Comparison of ENCODE assay signal across 1 cellular context in the genomic region with DNA sequence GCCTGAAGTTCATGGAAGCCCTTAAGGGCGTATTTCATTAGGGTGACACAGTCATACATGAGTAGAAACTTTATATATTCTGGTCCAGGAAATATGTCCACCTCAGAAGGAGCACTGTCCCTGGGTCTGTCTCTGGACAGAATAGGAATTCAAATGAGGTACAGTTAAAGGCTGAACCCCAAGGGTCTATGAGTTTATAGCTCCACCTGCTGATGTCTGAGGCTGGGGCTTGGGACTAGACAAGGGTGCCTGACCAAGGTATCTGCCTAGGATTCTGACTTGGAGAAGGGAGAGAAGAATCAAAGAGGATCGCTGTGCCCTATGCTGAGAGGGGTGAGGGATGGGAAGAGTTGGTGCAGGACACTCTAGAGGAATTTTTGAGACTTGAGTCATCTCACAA.
TF ChIP-seq lines count a peak whose summit lies in the region.

No MANE protein-coding gene starts in this region.

TF ChIP-seq in H1, 55 proteins besides CTCF, POLR2A, EP300 and RAD21:
- TF ChIP-seq, protein P1, sequence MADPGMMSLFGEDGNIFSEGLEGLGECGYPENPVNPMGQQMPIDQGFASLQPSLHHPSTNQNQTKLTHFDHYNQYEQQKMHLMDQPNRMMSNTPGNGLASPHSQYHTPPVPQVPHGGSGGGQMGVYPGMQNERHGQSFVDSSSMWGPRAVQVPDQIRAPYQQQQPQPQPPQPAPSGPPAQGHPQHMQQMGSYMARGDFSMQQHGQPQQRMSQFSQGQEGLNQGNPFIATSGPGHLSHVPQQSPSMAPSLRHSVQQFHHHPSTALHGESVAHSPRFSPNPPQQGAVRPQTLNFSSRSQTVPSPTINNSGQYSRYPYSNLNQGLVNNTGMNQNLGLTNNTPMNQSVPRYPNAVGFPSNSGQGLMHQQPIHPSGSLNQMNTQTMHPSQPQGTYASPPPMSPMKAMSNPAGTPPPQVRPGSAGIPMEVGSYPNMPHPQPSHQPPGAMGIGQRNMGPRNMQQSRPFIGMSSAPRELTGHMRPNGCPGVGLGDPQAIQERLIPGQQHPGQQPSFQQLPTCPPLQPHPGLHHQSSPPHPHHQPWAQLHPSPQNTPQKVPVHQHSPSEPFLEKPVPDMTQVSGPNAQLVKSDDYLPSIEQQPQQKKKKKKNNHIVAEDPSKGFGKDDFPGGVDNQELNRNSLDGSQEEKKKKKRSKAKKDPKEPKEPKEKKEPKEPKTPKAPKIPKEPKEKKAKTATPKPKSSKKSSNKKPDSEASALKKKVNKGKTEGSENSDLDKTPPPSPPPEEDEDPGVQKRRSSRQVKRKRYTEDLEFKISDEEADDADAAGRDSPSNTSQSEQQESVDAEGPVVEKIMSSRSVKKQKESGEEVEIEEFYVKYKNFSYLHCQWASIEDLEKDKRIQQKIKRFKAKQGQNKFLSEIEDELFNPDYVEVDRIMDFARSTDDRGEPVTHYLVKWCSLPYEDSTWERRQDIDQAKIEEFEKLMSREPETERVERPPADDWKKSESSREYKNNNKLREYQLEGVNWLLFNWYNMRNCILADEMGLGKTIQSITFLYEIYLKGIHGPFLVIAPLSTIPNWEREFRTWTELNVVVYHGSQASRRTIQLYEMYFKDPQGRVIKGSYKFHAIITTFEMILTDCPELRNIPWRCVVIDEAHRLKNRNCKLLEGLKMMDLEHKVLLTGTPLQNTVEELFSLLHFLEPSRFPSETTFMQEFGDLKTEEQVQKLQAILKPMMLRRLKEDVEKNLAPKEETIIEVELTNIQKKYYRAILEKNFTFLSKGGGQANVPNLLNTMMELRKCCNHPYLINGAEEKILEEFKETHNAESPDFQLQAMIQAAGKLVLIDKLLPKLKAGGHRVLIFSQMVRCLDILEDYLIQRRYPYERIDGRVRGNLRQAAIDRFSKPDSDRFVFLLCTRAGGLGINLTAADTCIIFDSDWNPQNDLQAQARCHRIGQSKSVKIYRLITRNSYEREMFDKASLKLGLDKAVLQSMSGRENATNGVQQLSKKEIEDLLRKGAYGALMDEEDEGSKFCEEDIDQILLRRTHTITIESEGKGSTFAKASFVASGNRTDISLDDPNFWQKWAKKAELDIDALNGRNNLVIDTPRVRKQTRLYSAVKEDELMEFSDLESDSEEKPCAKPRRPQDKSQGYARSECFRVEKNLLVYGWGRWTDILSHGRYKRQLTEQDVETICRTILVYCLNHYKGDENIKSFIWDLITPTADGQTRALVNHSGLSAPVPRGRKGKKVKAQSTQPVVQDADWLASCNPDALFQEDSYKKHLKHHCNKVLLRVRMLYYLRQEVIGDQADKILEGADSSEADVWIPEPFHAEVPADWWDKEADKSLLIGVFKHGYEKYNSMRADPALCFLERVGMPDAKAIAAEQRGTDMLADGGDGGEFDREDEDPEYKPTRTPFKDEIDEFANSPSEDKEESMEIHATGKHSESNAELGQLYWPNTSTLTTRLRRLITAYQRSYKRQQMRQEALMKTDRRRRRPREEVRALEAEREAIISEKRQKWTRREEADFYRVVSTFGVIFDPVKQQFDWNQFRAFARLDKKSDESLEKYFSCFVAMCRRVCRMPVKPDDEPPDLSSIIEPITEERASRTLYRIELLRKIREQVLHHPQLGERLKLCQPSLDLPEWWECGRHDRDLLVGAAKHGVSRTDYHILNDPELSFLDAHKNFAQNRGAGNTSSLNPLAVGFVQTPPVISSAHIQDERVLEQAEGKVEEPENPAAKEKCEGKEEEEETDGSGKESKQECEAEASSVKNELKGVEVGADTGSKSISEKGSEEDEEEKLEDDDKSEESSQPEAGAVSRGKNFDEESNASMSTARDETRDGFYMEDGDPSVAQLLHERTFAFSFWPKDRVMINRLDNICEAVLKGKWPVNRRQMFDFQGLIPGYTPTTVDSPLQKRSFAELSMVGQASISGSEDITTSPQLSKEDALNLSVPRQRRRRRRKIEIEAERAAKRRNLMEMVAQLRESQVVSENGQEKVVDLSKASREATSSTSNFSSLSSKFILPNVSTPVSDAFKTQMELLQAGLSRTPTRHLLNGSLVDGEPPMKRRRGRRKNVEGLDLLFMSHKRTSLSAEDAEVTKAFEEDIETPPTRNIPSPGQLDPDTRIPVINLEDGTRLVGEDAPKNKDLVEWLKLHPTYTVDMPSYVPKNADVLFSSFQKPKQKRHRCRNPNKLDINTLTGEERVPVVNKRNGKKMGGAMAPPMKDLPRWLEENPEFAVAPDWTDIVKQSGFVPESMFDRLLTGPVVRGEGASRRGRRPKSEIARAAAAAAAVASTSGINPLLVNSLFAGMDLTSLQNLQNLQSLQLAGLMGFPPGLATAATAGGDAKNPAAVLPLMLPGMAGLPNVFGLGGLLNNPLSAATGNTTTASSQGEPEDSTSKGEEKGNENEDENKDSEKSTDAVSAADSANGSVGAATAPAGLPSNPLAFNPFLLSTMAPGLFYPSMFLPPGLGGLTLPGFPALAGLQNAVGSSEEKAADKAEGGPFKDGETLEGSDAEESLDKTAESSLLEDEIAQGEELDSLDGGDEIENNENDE (IDR thresholded peaks at IDR 0.05; ENCODE audit: insufficient replicate concordance, low read length) = no peak
- no peak for TF ChIP-seq MAX (IDR thresholded peaks at IDR 0.05)
- TF ChIP-seq TAF7 (optimal IDR thresholded peaks at IDR 0.05; ENCODE audit: borderline replicate concordance, low read depth, low read length) = no peak
- TF ChIP-seq HDAC2 (IDR thresholded peaks at IDR 0.05; ENCODE audit: borderline replicate concordance in 1 of 2, low read depth in 2 of 2, low read length in 2 of 2) = no peak
- no peak for TF ChIP-seq TAF1 (IDR thresholded peaks at IDR 0.05; ENCODE audit: low read depth, low read length)
- TF ChIP-seq MAFK (IDR thresholded peaks at IDR 0.05; ENCODE audit: low read depth, low read length) = no peak
- TF ChIP-seq CEBPB (IDR thresholded peaks at IDR 0.05; ENCODE audit: low read depth, low read length) = no peak
- no peak for TF ChIP-seq CBX8 (IDR thresholded peaks at IDR 0.05; ENCODE audit: borderline replicate concordance, low read depth, low read length)
- TF ChIP-seq POU5F1 (IDR thresholded peaks at IDR 0.05; ENCODE audit: low read depth, low read length) = no peak
- no peak for TF ChIP-seq USF2 (IDR thresholded peaks at IDR 0.05; ENCODE audit: low read length)
- no peak for TF ChIP-seq TBP (IDR thresholded peaks at IDR 0.05; ENCODE audit: low read depth, low read length)
- no peak for TF ChIP-seq CTBP2 (IDR thresholded peaks at IDR 0.05; ENCODE audit: borderline replicate concordance, insufficient read depth, insufficient read length, low read length)
- TF ChIP-seq JUN (IDR thresholded peaks at IDR 0.05; ENCODE audit: low read depth, low read length) = no peak
- TF ChIP-seq FOSL1 (IDR thresholded peaks at IDR 0.05; ENCODE audit: insufficient read depth, low read depth, low read length) = no peak
- TF ChIP-seq GTF2F1 (IDR thresholded peaks at IDR 0.05; ENCODE audit: borderline replicate concordance, low read depth, low read length) = no peak
- TF ChIP-seq TCF12 (IDR thresholded peaks at IDR 0.05; ENCODE audit: low read depth, low read length) = no peak
- TF ChIP-seq NANOG (IDR thresholded peaks at IDR 0.05; ENCODE audit: insufficient read depth, low read depth, low read length, poor library complexity, severe bottlenecking) = no peak
